In genomic region chr16:11328172-11329079, GRCh38 we compare ENCODE assay signal across 1 cellular context.
TF ChIP-seq lines count a peak whose summit lies in the region.

No MANE protein-coding gene starts in this region.

TF ChIP-seq in GM12891, 5 proteins besides CTCF, POLR2A, EP300 and RAD21:
- TF ChIP-seq PAX5 (IDR thresholded peaks at IDR 0.05; ENCODE audit: insufficient read depth, low read length, severe bottlenecking): peak; percentile 97
- TF ChIP-seq TAF1 (IDR thresholded peaks at IDR 0.05; ENCODE audit: low read depth, low read length): no peak
- peak; percentile 75 for TF ChIP-seq SPI1 (IDR thresholded peaks at IDR 0.05; ENCODE audit: low read depth, low read length)
- peak; percentile 98 for TF ChIP-seq POU2F2 (IDR thresholded peaks at IDR 0.05; ENCODE audit: low read depth, low read length)
